13 cellular contexts compared by ENCODE assay signal in genomic region chr15:99414755-99415731, GRCh38.
DNase-seq lines count a peak whose midpoint lies in the region; ATAC-seq, FAIRE-seq and TF ChIP-seq lines count a peak whose summit lies in the region.
"Had no signal": no experiment of that assay in that cellular context is flagged by ENCODE, and none has a peak within 500 bp of the region (broad histone marks: within the 10 kb centered on the region; RNA-seq: fewer than 3 reads in every experiment).

No MANE protein-coding gene starts in this region.

- ATAC-seq in GM21381 (IDR thresholded peaks at IDR 0.05; ENCODE audit: unreplicated experiment): no peak

- no peak for TF ChIP-seq EP300 in sigmoid colon (IDR thresholded peaks at IDR 0.05)

- H3K36me3 ChIP-seq in sigmoid colon: no peaks in the 10 kb centered on the region
- H3K36me3 ChIP-seq: HAP-1 had no signal

- intact Hi-C loops in sigmoid colon (cut with DNase I): no loop called here

- TF ChIP-seq CTCF in fibroblast of mammary gland (conservative IDR thresholded peaks at IDR 0.05; ENCODE audit: control insufficient read depth, insufficient read depth, low read depth, low read length) (no peak), sigmoid colon (IDR thresholded peaks at IDR 0.05) (no peak), D721Med (IDR thresholded peaks at IDR 0.05; ENCODE audit: insufficient read depth, missing control alignments) (no peak)

- no peaks in the 10 kb centered on the region for H3K27me3 ChIP-seq in sigmoid colon

- H3K9me3 ChIP-seq in sigmoid colon: no peaks in the 10 kb centered on the region
- H3K9me3 ChIP-seq: HAP-1 had no signal

- no peak overlapping the region for H3K27ac ChIP-seq in sigmoid colon
- H3K27ac ChIP-seq: parathyroid adenoma had no signal

- no peak for FAIRE-seq in D721Med (lab: Jason Lieb, UNC)

- WGBS in sigmoid colon, 2 donors: 91 to 92% methylated on average over 25 of the region's 25 CpGs

- no peak overlapping the region for H3K4me3 ChIP-seq in fibroblast of mammary gland (ENCODE audit: control insufficient read depth, low read depth, low read length)
- H3K4me3 ChIP-seq in sigmoid colon: no peak overlapping the region
- H3K4me3 ChIP-seq: HAP-1 had no signal

- H3K4me1 ChIP-seq in sigmoid colon: no peaks in the 10 kb centered on the region
- H3K4me1 ChIP-seq: HAP-1, parathyroid adenoma had no signal

- peak; percentile 15 for DNase-seq in EL
- DNase-seq in NCI-H226: peak; percentile 85
- DNase-seq in fibroblast of mammary gland (ENCODE audit: low read depth): peak; percentile 12
- peak; percentile 63 for DNase-seq in sigmoid colon
- no peak for DNase-seq in middle frontal gyrus (ENCODE audit: extremely low spot score, low spot score)
- no peak for DNase-seq in D721Med (ENCODE audit: insufficient read length, low spot score)
- DNase-seq: activated CD4-positive, alpha-beta T cell treated with anti-CD3 and anti-CD28 coated beads, Interleukin-2, amount 50 U/mL, for 1 hour; activated T-cell treated with anti-CD3 and anti-CD28 coated beads, Interleukin-2, amount 50 U/mL, for 48 hours; DMS 273 treated with DMSO at 0.1 percent for 48 hours; NCI-H524 treated with DMSO at 0.1 percent for 48 hours had no signal

- no peak for TF ChIP-seq POLR2A in sigmoid colon (IDR thresholded peaks at IDR 0.05)

Comparison
In these comparisons a context has a peak if more than half of its experiments do, and no peak if none do; other contexts are left out.
1. DNase-seq: peak in EL (single experiment), NCI-H226 (single experiment), fibroblast of mammary gland (single experiment) and sigmoid colon (single experiment); none in middle frontal gyrus (single experiment) and D721Med (single experiment).